23 cellular contexts compared by ENCODE assay signal in genomic region chr18:69949538-69949936, GRCh38. TPM values are rescaled to one million over a fixed set of nuclear protein-coding genes. Genes with fewer than 3 reads are reported as not detected.
DNase-seq lines count a peak whose midpoint lies in the region; ATAC-seq, FAIRE-seq and TF ChIP-seq lines count a peak whose summit lies in the region.
"Had no signal": no experiment of that assay in that cellular context is flagged by ENCODE, and none has a peak within 500 bp of the region (broad histone marks: within the 10 kb centered on the region; RNA-seq: fewer than 3 reads in every experiment).

No MANE protein-coding gene starts in this region.

- no peaks in the 10 kb centered on the region for H3K9me3 Mint-ChIP-seq in CD4-positive, alpha-beta T cell
- H3K9me3 Mint-ChIP-seq: T-cell had no signal

- no peaks in the 10 kb centered on the region for H3K27me3 ChIP-seq in CD4-positive, alpha-beta T cell (ENCODE audit: control insufficient read depth, insufficient read depth, low read length)
- no peaks in the 10 kb centered on the region for H3K27me3 ChIP-seq in H1 (replicated peaks in 1 of 4; ENCODE audit: control insufficient read depth in 3 of 4, extremely low read depth in 1 of 4, insufficient read depth in 3 of 4, low read length in 3 of 4)
- H3K27me3 ChIP-seq: cardiac muscle cell, gastrocnemius medialis, MG63, upper lobe of right lung had no signal

- no peak overlapping the region for H3K23ac ChIP-seq in H1 (ENCODE audit: insufficient read length)

- H3K79me1 ChIP-seq in H1 (ENCODE audit: low read depth, low read length), result no peaks in the 10 kb centered on the region

- H3K23me2 ChIP-seq in H1 (ENCODE audit: low read depth, low read length), result peaks cover 6% of the 10 kb centered on the region; the same call in 1 of the 2 replicates

- peak overlapping the region; percentile 58 for H3K27ac ChIP-seq in CD4-positive, alpha-beta T cell (ENCODE audit: low read depth, low read length)
- H3K27ac ChIP-seq in H1 (ENCODE audit: low read depth, low read length), result no peak overlapping the region
- H3K27ac ChIP-seq: A549, gastrocnemius medialis had no signal

- H3K36me3 ChIP-seq in H1 (ENCODE audit: control insufficient read depth in 2 of 4, insufficient read depth in 4 of 4, low read length in 3 of 4), result no peaks in the 10 kb centered on the region; a peak in 1 of 8 replicates
- H3K36me3 ChIP-seq: cardiac muscle cell, gastrocnemius medialis, MG63, upper lobe of right lung had no signal

- H3K36me3 Mint-ChIP-seq in CD4-positive, alpha-beta T cell (ENCODE audit: low read depth), result peaks cover 49% of the 10 kb centered on the region

- no peak overlapping the region for H4K91ac ChIP-seq in H1 (replicated peaks; ENCODE audit: insufficient read length, low read length)

- H2BK12ac ChIP-seq in H1 (ENCODE audit: low read depth, low read length), result peak overlapping the region; percentile 63; the same call in 1 of the 2 replicates

- 92% methylated on average over 4 of the region's 4 CpGs; no CpG with 5 or more reads in 1 of the 2 experiments for WGBS in H1 (ENCODE audit: extremely low coverage in 1 of 2, insufficient coverage in 1 of 2, insufficient read length in 1 of 2, insufficient replicate concordance in 2 of 2, low coverage in 1 of 2, low lambda C conversion rate in 2 of 2, missing lambda C conversion rate in 1 of 2), 2 experiments

- TF ChIP-seq POLR2A in GM18951 (IDR thresholded peaks at IDR 0.05; ENCODE audit: extremely low read depth, insufficient read depth, insufficient read length), result peak; percentile 23
- TF ChIP-seq POLR2A in H1 (IDR thresholded peaks at IDR 0.05; ENCODE audit: control extremely low read depth in 1 of 2, low read depth in 2 of 2, low read length in 2 of 2), result no peak

- peak overlapping the region; percentile 68; the same call in 1 of the 2 replicates for H2AK5ac ChIP-seq in H1 (ENCODE audit: low read depth, low read length)

- H3K14ac ChIP-seq in H1 (ENCODE audit: insufficient read length), result no peak overlapping the region

- no peaks in the 10 kb centered on the region for H3K79me2 ChIP-seq in H1 (ENCODE audit: control insufficient read depth in 1 of 2, insufficient read depth in 2 of 2, low read length in 2 of 2)

- peaks cover 33% of the 10 kb centered on the region for H3K4me1 Mint-ChIP-seq in CD4-positive, alpha-beta T cell (ENCODE audit: low read depth)

- no peak overlapping the region for H3K4me2 ChIP-seq in H1 (ENCODE audit: insufficient read depth in 1 of 2, low read depth in 2 of 2, low read length in 2 of 2)
- H3K4me2 ChIP-seq: A549 had no signal

- TF ChIP-seq EP300 in H1 (IDR thresholded peaks at IDR 0.05; ENCODE audit: borderline replicate concordance in 1 of 2, low read depth in 2 of 2, low read length in 2 of 2), result no peak

- no peak overlapping the region for H2BK120ac ChIP-seq in H1 (replicated peaks; ENCODE audit: low read depth, low read length)

- no peaks in the 10 kb centered on the region for H3K9me3 ChIP-seq in CD4-positive, alpha-beta T cell (ENCODE audit: control insufficient read depth, low read length)
- H3K9me3 ChIP-seq in H1 (ENCODE audit: insufficient read depth in 2 of 2, low read depth in 1 of 2, low read length in 1 of 2), result no peaks in the 10 kb centered on the region
- H3K9me3 ChIP-seq: A549, gastrocnemius medialis, MG63, upper lobe of right lung had no signal

- peaks cover 0 to 5% of the 10 kb centered on the region in 2 experiments for H4K20me1 ChIP-seq in H1 (replicated peaks in 1 of 2; ENCODE audit: control insufficient read depth in 1 of 2, insufficient read depth in 2 of 2, low read length in 2 of 2)

- no peaks in the 10 kb centered on the region for H3K27me3 Mint-ChIP-seq in CD4-positive, alpha-beta T cell
- H3K27me3 Mint-ChIP-seq: activated CD4-positive, alpha-beta T cell treated with anti-CD3 and anti-CD28 coated beads, Interleukin-2, amount 10 ng/mL, durations not matched to agents 7 days and 5 days; natural killer cell treated with Interleukin-12 subunit alpha and Interleukin-12 subunit beta and Interleukin-15 and Interleukin-18, amount 100 ng/mL, for 72 hours; T-cell had no signal

- no peak for TF ChIP-seq RAD21 in H1 (IDR thresholded peaks at IDR 0.05 in 1 of 2, conservative IDR thresholded peaks at IDR 0.05 in 1 of 2; ENCODE audit: low read depth in 2 of 2, low read length in 2 of 2)

- no peak for ATAC-seq in CD4-positive, alpha-beta T cell (ENCODE audit: poor library complexity)
- peak; percentile 7 for ATAC-seq in HG02943 (IDR thresholded peaks at IDR 0.05; ENCODE audit: low read depth, unreplicated experiment)
- ATAC-seq in HG02870 (IDR thresholded peaks at IDR 0.05; ENCODE audit: unreplicated experiment), result no peak
- no peak for ATAC-seq in GM21619 (IDR thresholded peaks at IDR 0.05; ENCODE audit: unreplicated experiment)
- ATAC-seq: A549 had no signal

- H2BK20ac ChIP-seq in H1 (ENCODE audit: low read length), result peak overlapping the region; percentile 8; the same call in 1 of the 2 replicates

- H3K27ac Mint-ChIP-seq in CD4-positive, alpha-beta T cell, result no peak overlapping the region
- H3K27ac Mint-ChIP-seq: activated CD4-positive, alpha-beta T cell treated with anti-CD3 and anti-CD28 coated beads, Interleukin-2, amount 10 ng/mL, durations not matched to agents 7 days and 5 days; natural killer cell treated with Interleukin-12 subunit alpha and Interleukin-12 subunit beta and Interleukin-15 and Interleukin-18, amount 100 ng/mL, for 72 hours; T-cell had no signal

- in situ Hi-C loops in GM18951 (cut with MboI; ENCODE audit: low sequenced_read_pairs, unreplicated experiment), result no loop called here

- no peak for FAIRE-seq in H1 (lab: Jason Lieb, UNC)
- FAIRE-seq: A549, G401.6 had no signal

- no peak overlapping the region for H2AFZ ChIP-seq in H1 (ENCODE audit: low read length)

- no peak overlapping the region for H2BK5ac ChIP-seq in H1 (ENCODE audit: low read depth, low read length)

- no peak overlapping the region for H3K4me3 ChIP-seq in H1 (ENCODE audit: extremely low read depth in 1 of 4, insufficient read depth in 2 of 4, low read depth in 3 of 4, low read length in 4 of 4)
- H3K4me3 ChIP-seq: A549, cardiac muscle cell, gastrocnemius medialis, MG63, upper lobe of right lung had no signal

- no peak overlapping the region for H3K56ac ChIP-seq in H1 (replicated peaks; ENCODE audit: insufficient read length, low read depth, low read length)

- no peak overlapping the region for H3K4me3 Mint-ChIP-seq in CD4-positive, alpha-beta T cell
- H3K4me3 Mint-ChIP-seq: activated CD4-positive, alpha-beta T cell treated with anti-CD3 and anti-CD28 coated beads, Interleukin-2, amount 10 ng/mL, durations not matched to agents 7 days and 5 days; natural killer cell treated with Interleukin-12 subunit alpha and Interleukin-12 subunit beta and Interleukin-15 and Interleukin-18, amount 100 ng/mL, for 72 hours; T-cell had no signal

- CTCF ChIA-PET in CD4-positive, alpha-beta T cell (lab: Charles Lee), result no interaction called here
- CTCF ChIA-PET in H1 (lab: Charles Lee; ENCODE audit: partially characterized antibody), result no interaction called here

- no peak overlapping the region for H2BK15ac ChIP-seq in H1 (ENCODE audit: low read length)

- H3K4ac ChIP-seq in H1 (replicated peaks; ENCODE audit: insufficient read length, low read depth, low read length), result peak overlapping the region; percentile 81

- TF ChIP-seq CTCF in CD4-positive, alpha-beta T cell (IDR thresholded peaks at IDR 0.05), result no peak
- no peak for TF ChIP-seq CTCF in H1 (IDR thresholded peaks at IDR 0.05; ENCODE audit: control extremely low read depth in 1 of 3, insufficient read depth in 1 of 3, low read depth in 1 of 3, low read length in 3 of 3)

- no peak overlapping the region for H3K18ac ChIP-seq in H1 (ENCODE audit: extremely low read depth, low read length)

- no peak overlapping the region for H4K5ac ChIP-seq in H1 (ENCODE audit: insufficient read length, low read depth, low read length)

- H4K8ac ChIP-seq in H1 (ENCODE audit: extremely low read depth, insufficient read depth, low read length), result no peak overlapping the region

- intact Hi-C loops in CD4-positive, alpha-beta T cell (cut with DNase I, micrococcal nuclease), result no loop called here

- no peak for DNase-seq in CD4-positive, alpha-beta T cell
- DNase-seq in H1 (ENCODE audit: low read depth in 1 of 2, low spot score in 2 of 2) (no peak), hippocampal formation (lab: John Stamatoyannopoulos, UW) (no peak), C1 segment of cervical spinal cord (lab: John Stamatoyannopoulos, UW) (no peak)
- DNase-seq: DMS 273 treated with DMSO at 0.1 percent for 48 hours, MG63, NCI-H146, NCI-H2171 treated with DMSO at 0.1 percent for 48 hours, NCI-H69, SHP77, upper lobe of right lung had no signal

- H3K9ac ChIP-seq in H1 (replicated peaks in 1 of 4; ENCODE audit: extremely low read depth in 1 of 4, low read depth in 3 of 4, low read length in 3 of 4), result no peak overlapping the region

- POLR2A ChIA-PET in CD4-positive, alpha-beta T cell (lab: Charles Lee), result no interaction called here
- POLR2A ChIA-PET in H1 (lab: Charles Lee; ENCODE audit: partially characterized antibody), result no interaction called here

- H3K4me1 ChIP-seq in H1 (replicated peaks in 1 of 4; ENCODE audit: control insufficient read depth in 3 of 4, insufficient read depth in 4 of 4, low read length in 3 of 4), result peaks cover 0 to under 1% (median 0%) of the 10 kb centered on the region in 4 experiments; a peak in 1 of 7 replicates
- H3K4me1 ChIP-seq: A549, gastrocnemius medialis had no signal

TF ChIP-seq in H1, 55 proteins besides CTCF, POLR2A, EP300 and RAD21 (continues in another document):
- TF ChIP-seq SP1 (IDR thresholded peaks at IDR 0.05; ENCODE audit: low read depth, low read length), result no peak
- TF ChIP-seq SIN3A (conservative IDR thresholded peaks at IDR 0.05 in 1 of 2, IDR thresholded peaks at IDR 0.05 in 1 of 2; ENCODE audit: low read depth in 1 of 2, low read length in 2 of 2), result no peak
- no peak for TF ChIP-seq CHD2 (IDR thresholded peaks at IDR 0.05; ENCODE audit: low read length)
- no peak for TF ChIP-seq SAP30 (IDR thresholded peaks at IDR 0.05; ENCODE audit: insufficient read depth, insufficient replicate concordance, low read length)
- TF ChIP-seq BACH1 (IDR thresholded peaks at IDR 0.05; ENCODE audit: low read length), result no peak
- TF ChIP-seq NRF1 (IDR thresholded peaks at IDR 0.05; ENCODE audit: low read depth, low read length), result no peak
- no peak for TF ChIP-seq KDM5A (IDR thresholded peaks at IDR 0.05; ENCODE audit: low read length)

RNA-seq across cellular contexts. Expression of gene CD226, which starts 1.9 kb away (rescaled TPM):
- total RNA-seq in CD4-positive, alpha-beta T cell, result 10 to 100 TPM; 74.0 to 74.8 TPM
- total RNA-seq in H1 (2021; fragmentation: NEBNext Ultra II Directional; extraction: Animal tissue kit (Norgen Biotek cat#: 25700)), result not detected in 2 replicates
- not detected in 2 replicates for polyA plus RNA-seq in H1 (2011; rRNA removed)
- polyA plus RNA-seq in H1 (2011; cell fraction: cytosol; rRNA removed), result 0.06 TPM
- 0.04 TPM for polyA plus RNA-seq in H1 (2011; cell fraction: nucleus; rRNA removed)
- polyA plus RNA-seq in H1 (2012, experiment 1 of 2), result not detected in 4 replicates
- polyA plus RNA-seq in H1 (2012, experiment 2 of 2), result not detected
- polyA plus RNA-seq in H1 (2013, experiment 1 of 2), result 0.04 TPM
- polyA plus RNA-seq in H1 (2013, experiment 2 of 2), result 0.04 TPM
- polyA minus RNA-seq in H1 (2011; rRNA and poly(A)+ RNA removed), result 0.22 and 0.32 TPM in 2 replicates
- not detected for polyA minus RNA-seq in H1 (2011; cell fraction: cytosol; rRNA and poly(A)+ RNA removed)
- not detected for polyA minus RNA-seq in H1 (2011; cell fraction: nucleus; rRNA and poly(A)+ RNA removed)
- total RNA-seq: kidney epithelial cell had no signal
- polyA plus RNA-seq: cardiac muscle cell had no signal

Comparison
In these comparisons a context has a peak if more than half of its experiments do, and no peak if none do; other contexts are left out.
1. RNA of gene CD226, which starts 1.9 kb away (total RNA-seq): 74.0 to 74.8 TPM in CD4-positive, alpha-beta T cell; not detected in H1; every median in the first group is over 10 times any median in the second.